ENCODE assay signal across 8 cellular contexts in genomic region chr9:4739587-4740372, GRCh38. TPM values are rescaled to one million over a fixed set of nuclear protein-coding genes. Genes with fewer than 3 reads are reported as not detected.
DNase-seq lines count a peak whose midpoint lies in the region; ATAC-seq and TF ChIP-seq lines count a peak whose summit lies in the region.

No MANE protein-coding gene starts in this region.

- no peak for TF ChIP-seq EP300 in stomach (IDR thresholded peaks at IDR 0.05)

- no peak for TF ChIP-seq RAD21 in HCT116 (IDR thresholded peaks at IDR 0.05; ENCODE audit: low read depth)

- H3K27me3 ChIP-seq in HCT116 (ENCODE audit: insufficient read depth, low read length) (no peaks in the 10 kb centered on the region), stomach (no peaks in the 10 kb centered on the region)

- TSS peak; percentile 69 for BruUV-seq in HCT116 (replicated peaks; lab: Mats Ljungman, UMichigan)

- H3K4me1 ChIP-seq in HCT116 (ENCODE audit: control insufficient read depth in 1 of 2, insufficient read depth in 2 of 2, low read length in 2 of 2), result peaks cover 27 to 45% of the 10 kb centered on the region in 2 experiments
- peaks cover 25 to 41% (median 34%) of the 10 kb centered on the region in 4 donors for H3K4me1 ChIP-seq in stomach

- intact Hi-C loops in HCT116 (cut with micrococcal nuclease) (no loop called here), stomach (cut with DNase I; ENCODE audit: low total_unique reads) (no loop called here)

- no peak for ATAC-seq in HCT116

- peak overlapping the region; percentile 92 for H3K4me2 ChIP-seq in HCT116 (ENCODE audit: low read length)

- no peaks in the 10 kb centered on the region for H3K27me3 Mint-ChIP-seq in activated naive CD8-positive, alpha-beta T cell treated with anti-CD3 and anti-CD28 coated beads for 36 hours
- H3K27me3 Mint-ChIP-seq in immature natural killer cell (ENCODE audit: low read depth in 3 of 3), result peaks cover 2 to 7% (median 4%) of the 10 kb centered on the region in 3 donors

- peaks cover 52% of the 10 kb centered on the region for H3K79me2 ChIP-seq in HCT116 (ENCODE audit: insufficient read depth, low read length)

- H3K9me2 ChIP-seq in HCT116 (ENCODE audit: insufficient read depth), result no peaks in the 10 kb centered on the region

- peak overlapping the region; percentile 88 for H3K27ac Mint-ChIP-seq in activated naive CD8-positive, alpha-beta T cell treated with anti-CD3 and anti-CD28 coated beads for 36 hours
- H3K27ac Mint-ChIP-seq in immature natural killer cell, result peak overlapping the region; percentile 88 to 97 (median 92)

- TF ChIP-seq POLR2A in HCT116 (IDR thresholded peaks at IDR 0.05; ENCODE audit: borderline replicate concordance, extremely low read depth, insufficient read depth, insufficient read length), result no peak
- no peak for TF ChIP-seq POLR2A in stomach (IDR thresholded peaks at IDR 0.05)

- CTCF ChIA-PET in AG04449 (lab: Yijun Ruan, JAX) (interaction anchor here (1.0 to 2.1 kb wide), 13 partner anchors 9 to 850 kb away, joined by 3 to 11 read pairs (median 4); partner anchors contain the start of genes PLPP6 and SPATA6L), HCT116 (lab: Charles Lee) (interaction anchor here (2.1 kb wide), 1 partner anchor 13 kb away, joined by 5 read pairs; no protein-coding TSS in a partner anchor)

- RAD21 ChIA-PET in HCT116 (lab: Charles Lee; ENCODE audit: low non-redundant PET in 1 of 2, low total read pairs in 2 of 2, uncharacterized antibody in 2 of 2, unreplicated experiment in 2 of 2), result no interaction called here

- H3K4me1 Mint-ChIP-seq in activated naive CD8-positive, alpha-beta T cell treated with anti-CD3 and anti-CD28 coated beads for 36 hours, result peaks cover 37% of the 10 kb centered on the region
- peaks cover 31 to 37% of the 10 kb centered on the region in 2 donors for H3K4me1 Mint-ChIP-seq in immature natural killer cell

- POLR2A ChIA-PET in AG04449 (lab: Yijun Ruan, JAX) (no interaction called here), HCT116 (lab: Charles Lee) (interaction anchor here (1.3 kb wide), 2 partner anchors 7 to 60 kb away, joined by 3 read pairs; partner anchors contain the start of gene CDC37L1)

- 16 to 25% (median 16%) methylated on average over 25 of the region's 25 CpGs for WGBS in stomach, 5 donors

- peak overlapping the region; percentile 84 for H3K27ac ChIP-seq in HCT116 (ENCODE audit: low read depth, low read length)
- peak overlapping the region; percentile 49 to 97 (median 95) for H3K27ac ChIP-seq in stomach

- H3K36me3 ChIP-seq in HCT116 (ENCODE audit: control insufficient read depth in 1 of 2, insufficient read depth in 2 of 2, low read length in 2 of 2), result no peaks in the 10 kb centered on the region
- H3K36me3 ChIP-seq in stomach, result no peaks in the 10 kb centered on the region

- H3K9me3 Mint-ChIP-seq in activated naive CD8-positive, alpha-beta T cell treated with anti-CD3 and anti-CD28 coated beads for 36 hours, result no peaks in the 10 kb centered on the region
- H3K9me3 Mint-ChIP-seq in immature natural killer cell, result no peaks in the 10 kb centered on the region

- H4K20me1 ChIP-seq in HCT116 (ENCODE audit: insufficient read depth), result no peaks in the 10 kb centered on the region

- peak overlapping the region; percentile 89 for H3K4me3 Mint-ChIP-seq in activated naive CD8-positive, alpha-beta T cell treated with anti-CD3 and anti-CD28 coated beads for 36 hours
- peak overlapping the region; percentile 87 to 97 (median 93) for H3K4me3 Mint-ChIP-seq in immature natural killer cell

- H3K36me3 Mint-ChIP-seq in activated naive CD8-positive, alpha-beta T cell treated with anti-CD3 and anti-CD28 coated beads for 36 hours, result peaks cover 19% of the 10 kb centered on the region
- no peaks in the 10 kb centered on the region for H3K36me3 Mint-ChIP-seq in immature natural killer cell

- H3K4me3 ChIP-seq in AG04449 (ENCODE audit: low read depth, low read length) (peak overlapping the region; percentile 82), HCT116 (replicated peaks in 1 of 2; ENCODE audit: low read depth in 1 of 2, low read length in 2 of 2) (peak overlapping the region; percentile 65 to 91), stomach (peak overlapping the region; percentile 84 to 95 (median 88))

- DNase-seq in AG04449 (ENCODE audit: low read depth, low spot score) (no peak), HCT116 (ENCODE audit: low read depth, low spot score) (no peak), immature natural killer cell (no peak), stomach (peak; percentile 41), NCI-H187 (lab: John Stamatoyannopoulos, UW) (no peak), AG08395 (ENCODE audit: low spot score) (no peak), NAMALWA (ENCODE audit: low spot score) (no peak)
- DNase-seq in activated naive CD8-positive, alpha-beta T cell treated with anti-CD3 and anti-CD28 coated beads for 36 hours, result no peak

- peak overlapping the region; percentile 86 for H3K9ac ChIP-seq in HCT116 (ENCODE audit: low read length)

- no peak overlapping the region for H2AFZ ChIP-seq in HCT116 (ENCODE audit: low read depth, low read length, poor library complexity, severe bottlenecking)

- H3K9me3 ChIP-seq in HCT116 (ENCODE audit: control insufficient read depth in 1 of 2, insufficient read depth in 1 of 2, low read depth in 1 of 2, low read length in 2 of 2), result no peaks in the 10 kb centered on the region
- no peaks in the 10 kb centered on the region for H3K9me3 ChIP-seq in stomach

- TF ChIP-seq CTCF in AG04449 (IDR thresholded peaks at IDR 0.05; ENCODE audit: insufficient read depth, low read length, missing control alignments) (no peak), HCT116 (IDR thresholded peaks at IDR 0.05 in 2 of 3, conservative IDR thresholded peaks at IDR 0.05 in 1 of 3; ENCODE audit: borderline replicate concordance in 1 of 3, insufficient read depth in 1 of 3, low read depth in 2 of 3, low read length in 2 of 3) (no peak), stomach (IDR thresholded peaks at IDR 0.05) (no peak)

TF ChIP-seq in HCT116, 20 proteins besides CTCF, POLR2A, EP300 and RAD21:
- TF ChIP-seq MAX (IDR thresholded peaks at IDR 0.05) (peak; percentile 46; the same call in 1 of the 2 replicates), EZH2 (IDR thresholded peaks at IDR 0.05) (no peak)

RNA-seq across cellular contexts. Expression of gene AK3, which starts 1.2 kb away (rescaled TPM):
- total RNA-seq in HCT116 (2021; ENCODE audit: unreplicated experiment) (43.0 TPM), stomach (100 to 1,000 TPM in 1 of 5 donors, 10 to 100 TPM in 4; 26.1 to 108 (median 73.5) TPM)
- 22.0 and 22.3 TPM in 2 replicates for polyA plus RNA-seq in HCT116 (2012)
- 10 to 100 TPM; 32.2 to 33.3 TPM for total RNA-seq in activated naive CD8-positive, alpha-beta T cell treated with anti-CD3 and anti-CD28 coated beads for 36 hours
- polyA plus RNA-seq in immature natural killer cell (10 to 100 TPM; 36.0 to 41.2 (median 37.2) TPM), stomach (10 to 100 TPM; 33.9 to 64.0 (median 49.9) TPM)

RNA-seq across cellular contexts. Expression of gene RCL1, which starts 53.0 kb away (rescaled TPM):
- total RNA-seq in HCT116 (2021; ENCODE audit: unreplicated experiment) (29.9 TPM), stomach (10 to 100 TPM; 11.7 to 38.7 (median 14.7) TPM)
- 13.5 and 18.4 TPM in 2 replicates for polyA plus RNA-seq in HCT116 (2012)
- total RNA-seq in activated naive CD8-positive, alpha-beta T cell treated with anti-CD3 and anti-CD28 coated beads for 36 hours, result 10 to 100 TPM; 37.9 to 38.6 TPM
- polyA plus RNA-seq in immature natural killer cell (10 to 100 TPM; 13.6 to 31.3 (median 17.0) TPM), stomach (10 to 100 TPM; 12.2 to 22.6 (median 13.1) TPM)
